In the genomic region with DNA sequence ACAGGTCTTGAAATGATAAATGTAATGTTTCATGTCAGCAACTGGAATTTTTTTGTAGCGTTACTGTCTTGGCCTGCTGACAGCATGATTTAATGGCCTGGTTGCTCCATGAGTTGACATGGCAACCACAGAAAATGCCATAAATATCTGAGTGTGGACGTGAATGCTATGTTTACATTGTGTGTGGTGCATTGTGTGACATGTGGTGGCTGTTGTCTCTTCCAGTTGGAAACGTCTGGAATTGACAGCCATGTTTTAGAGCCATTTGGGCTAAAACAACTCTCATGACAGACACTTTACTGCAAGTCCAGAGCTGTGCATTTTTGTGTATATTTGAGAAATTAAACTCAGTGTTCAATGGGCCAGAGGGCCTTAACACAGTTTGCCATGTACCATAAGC, we compare ENCODE assay signal across 1 cellular context.
A peak's percentile ranks its signal among the peaks of the same experiment; 100 is the strongest.
TF ChIP-seq lines count a peak whose summit lies in the region.

No MANE protein-coding gene starts in this region.

TF ChIP-seq in K562, 482 proteins besides CTCF, POLR2A, EP300 and RAD21 (continued from another document and continues in another):
- TF ChIP-seq, protein P1, sequence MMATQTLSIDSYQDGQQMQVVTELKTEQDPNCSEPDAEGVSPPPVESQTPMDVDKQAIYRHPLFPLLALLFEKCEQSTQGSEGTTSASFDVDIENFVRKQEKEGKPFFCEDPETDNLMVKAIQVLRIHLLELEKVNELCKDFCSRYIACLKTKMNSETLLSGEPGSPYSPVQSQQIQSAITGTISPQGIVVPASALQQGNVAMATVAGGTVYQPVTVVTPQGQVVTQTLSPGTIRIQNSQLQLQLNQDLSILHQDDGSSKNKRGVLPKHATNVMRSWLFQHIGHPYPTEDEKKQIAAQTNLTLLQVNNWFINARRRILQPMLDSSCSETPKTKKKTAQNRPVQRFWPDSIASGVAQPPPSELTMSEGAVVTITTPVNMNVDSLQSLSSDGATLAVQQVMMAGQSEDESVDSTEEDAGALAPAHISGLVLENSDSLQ (IDR thresholded peaks at IDR 0.05) = peak; percentile 97
- peak; percentile 87 for TF ChIP-seq MEF2D (tag; conservative IDR thresholded peaks at IDR 0.05; ENCODE audit: low read depth)
- TF ChIP-seq ZNF830 (CRISPR knock-in tag; IDR thresholded peaks at IDR 0.05) = no peak
- no peak for TF ChIP-seq DACH1 (IDR thresholded peaks at IDR 0.05; ENCODE audit: partially characterized antibody)
- no peak for TF ChIP-seq TRIM28 (IDR thresholded peaks at IDR 0.05)
- no peak for TF ChIP-seq ILF3 (IDR thresholded peaks at IDR 0.05; ENCODE audit: borderline replicate concordance)
- TF ChIP-seq BCL6 (CRISPR knock-in tag; IDR thresholded peaks at IDR 0.05) = peak; percentile 82
- no peak for TF ChIP-seq ATF1 (CRISPR knock-in tag; IDR thresholded peaks at IDR 0.05)
- TF ChIP-seq ATF1 (tag; IDR thresholded peaks at IDR 0.05) = peak; percentile 60; the same call in 1 of the 2 replicates
- TF ChIP-seq, protein P2, sequence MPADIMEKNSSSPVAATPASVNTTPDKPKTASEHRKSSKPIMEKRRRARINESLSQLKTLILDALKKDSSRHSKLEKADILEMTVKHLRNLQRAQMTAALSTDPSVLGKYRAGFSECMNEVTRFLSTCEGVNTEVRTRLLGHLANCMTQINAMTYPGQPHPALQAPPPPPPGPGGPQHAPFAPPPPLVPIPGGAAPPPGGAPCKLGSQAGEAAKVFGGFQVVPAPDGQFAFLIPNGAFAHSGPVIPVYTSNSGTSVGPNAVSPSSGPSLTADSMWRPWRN (IDR thresholded peaks at IDR 0.05; ENCODE audit: low read depth) = no peak
- TF ChIP-seq SREBF1 (IDR thresholded peaks at IDR 0.05; ENCODE audit: borderline replicate concordance, low read depth, low read length) = no peak
- no peak; the same call in 1 of the 2 replicates for TF ChIP-seq CBFA2T3 (IDR thresholded peaks at IDR 0.05)
- TF ChIP-seq RFX7 (CRISPR knock-in tag; IDR thresholded peaks at IDR 0.05) = no peak
- no peak for TF ChIP-seq HMGN3 (IDR thresholded peaks at IDR 0.05; ENCODE audit: borderline replicate concordance, extremely low read depth, insufficient read length, low read depth, low read length)
- TF ChIP-seq, protein P3, sequence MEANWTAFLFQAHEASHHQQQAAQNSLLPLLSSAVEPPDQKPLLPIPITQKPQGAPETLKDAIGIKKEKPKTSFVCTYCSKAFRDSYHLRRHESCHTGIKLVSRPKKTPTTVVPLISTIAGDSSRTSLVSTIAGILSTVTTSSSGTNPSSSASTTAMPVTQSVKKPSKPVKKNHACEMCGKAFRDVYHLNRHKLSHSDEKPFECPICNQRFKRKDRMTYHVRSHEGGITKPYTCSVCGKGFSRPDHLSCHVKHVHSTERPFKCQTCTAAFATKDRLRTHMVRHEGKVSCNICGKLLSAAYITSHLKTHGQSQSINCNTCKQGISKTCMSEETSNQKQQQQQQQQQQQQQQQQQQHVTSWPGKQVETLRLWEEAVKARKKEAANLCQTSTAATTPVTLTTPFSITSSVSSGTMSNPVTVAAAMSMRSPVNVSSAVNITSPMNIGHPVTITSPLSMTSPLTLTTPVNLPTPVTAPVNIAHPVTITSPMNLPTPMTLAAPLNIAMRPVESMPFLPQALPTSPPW (CRISPR knock-in tag; IDR thresholded peaks at IDR 0.05) = peak; percentile 17; the same call in 1 of the 2 replicates
- TF ChIP-seq SRSF9 (IDR thresholded peaks at IDR 0.05; ENCODE audit: borderline replicate concordance, low read depth, low read length) = no peak
- TF ChIP-seq, protein P4, sequence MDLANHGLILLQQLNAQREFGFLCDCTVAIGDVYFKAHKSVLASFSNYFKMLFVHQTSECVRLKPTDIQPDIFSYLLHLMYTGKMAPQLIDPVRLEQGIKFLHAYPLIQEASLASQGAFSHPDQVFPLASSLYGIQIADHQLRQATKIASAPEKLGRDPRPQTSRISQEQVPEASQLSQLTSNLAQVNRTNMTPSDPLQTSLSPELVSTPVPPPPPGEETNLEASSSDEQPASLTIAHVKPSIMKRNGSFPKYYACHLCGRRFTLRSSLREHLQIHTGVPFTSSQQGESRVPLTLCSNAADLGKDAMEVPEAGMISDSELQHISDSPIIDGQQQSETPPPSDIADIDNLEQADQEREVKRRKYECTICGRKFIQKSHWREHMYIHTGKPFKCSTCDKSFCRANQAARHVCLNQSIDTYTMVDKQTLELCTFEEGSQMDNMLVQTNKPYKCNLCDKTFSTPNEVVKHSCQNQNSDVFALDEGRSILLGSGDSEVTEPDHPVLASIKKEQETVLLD (IDR thresholded peaks at IDR 0.05) = no peak
- TF ChIP-seq CSDE1 (IDR thresholded peaks at IDR 0.05) = peak in 1 of 2 experiments; percentile 39; a peak in 1 of 4 replicates
- TF ChIP-seq, protein P5, sequence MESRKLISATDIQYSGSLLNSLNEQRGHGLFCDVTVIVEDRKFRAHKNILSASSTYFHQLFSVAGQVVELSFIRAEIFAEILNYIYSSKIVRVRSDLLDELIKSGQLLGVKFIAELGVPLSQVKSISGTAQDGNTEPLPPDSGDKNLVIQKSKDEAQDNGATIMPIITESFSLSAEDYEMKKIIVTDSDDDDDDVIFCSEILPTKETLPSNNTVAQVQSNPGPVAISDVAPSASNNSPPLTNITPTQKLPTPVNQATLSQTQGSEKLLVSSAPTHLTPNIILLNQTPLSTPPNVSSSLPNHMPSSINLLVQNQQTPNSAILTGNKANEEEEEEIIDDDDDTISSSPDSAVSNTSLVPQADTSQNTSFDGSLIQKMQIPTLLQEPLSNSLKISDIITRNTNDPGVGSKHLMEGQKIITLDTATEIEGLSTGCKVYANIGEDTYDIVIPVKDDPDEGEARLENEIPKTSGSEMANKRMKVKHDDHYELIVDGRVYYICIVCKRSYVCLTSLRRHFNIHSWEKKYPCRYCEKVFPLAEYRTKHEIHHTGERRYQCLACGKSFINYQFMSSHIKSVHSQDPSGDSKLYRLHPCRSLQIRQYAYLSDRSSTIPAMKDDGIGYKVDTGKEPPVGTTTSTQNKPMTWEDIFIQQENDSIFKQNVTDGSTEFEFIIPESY (CRISPR knock-in tag; IDR thresholded peaks at IDR 0.05) = no peak
- no peak for TF ChIP-seq ZNF274 (IDR thresholded peaks at IDR 0.05; ENCODE audit: borderline replicate concordance, low read depth, low read length)
- no peak for TF ChIP-seq ZNF121 (CRISPR knock-in tag; conservative IDR thresholded peaks at IDR 0.05)
- TF ChIP-seq FOXK2 (conservative IDR thresholded peaks at IDR 0.05 in 1 of 2, IDR thresholded peaks at IDR 0.05 in 1 of 2; ENCODE audit: low read depth in 2 of 2) = peak; percentile 96 to 98
- TF ChIP-seq, protein P6, sequence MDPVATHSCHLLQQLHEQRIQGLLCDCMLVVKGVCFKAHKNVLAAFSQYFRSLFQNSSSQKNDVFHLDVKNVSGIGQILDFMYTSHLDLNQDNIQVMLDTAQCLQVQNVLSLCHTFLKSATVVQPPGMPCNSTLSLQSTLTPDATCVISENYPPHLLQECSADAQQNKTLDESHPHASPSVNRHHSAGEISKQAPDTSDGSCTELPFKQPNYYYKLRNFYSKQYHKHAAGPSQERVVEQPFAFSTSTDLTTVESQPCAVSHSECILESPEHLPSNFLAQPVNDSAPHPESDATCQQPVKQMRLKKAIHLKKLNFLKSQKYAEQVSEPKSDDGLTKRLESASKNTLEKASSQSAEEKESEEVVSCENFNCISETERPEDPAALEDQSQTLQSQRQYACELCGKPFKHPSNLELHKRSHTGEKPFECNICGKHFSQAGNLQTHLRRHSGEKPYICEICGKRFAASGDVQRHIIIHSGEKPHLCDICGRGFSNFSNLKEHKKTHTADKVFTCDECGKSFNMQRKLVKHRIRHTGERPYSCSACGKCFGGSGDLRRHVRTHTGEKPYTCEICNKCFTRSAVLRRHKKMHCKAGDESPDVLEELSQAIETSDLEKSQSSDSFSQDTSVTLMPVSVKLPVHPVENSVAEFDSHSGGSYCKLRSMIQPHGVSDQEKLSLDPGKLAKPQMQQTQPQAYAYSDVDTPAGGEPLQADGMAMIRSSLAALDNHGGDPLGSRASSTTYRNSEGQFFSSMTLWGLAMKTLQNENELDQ (CRISPR knock-in tag; IDR thresholded peaks at IDR 0.05; ENCODE audit: borderline replicate concordance) = no peak
- TF ChIP-seq GABPB1 (CRISPR knock-in tag; IDR thresholded peaks at IDR 0.05) = no peak
- TF ChIP-seq PPARD (CRISPR knock-in tag; IDR thresholded peaks at IDR 0.05) = no peak
- peak in 1 of 3 experiments; percentile 81 for TF ChIP-seq YY1 (IDR thresholded peaks at IDR 0.05; ENCODE audit: borderline replicate concordance in 1 of 3, control insufficient read depth in 1 of 3, extremely low read depth in 1 of 3, insufficient read depth in 3 of 3, insufficient read length in 1 of 3, insufficient replicate concordance in 2 of 3, low read depth in 1 of 3, low read length in 2 of 3)
- no peak for TF ChIP-seq ZNF408 (CRISPR knock-in tag; IDR thresholded peaks at IDR 0.05; ENCODE audit: low read depth)
- TF ChIP-seq KLF10 (CRISPR knock-in tag; IDR thresholded peaks at IDR 0.05) = no peak
- TF ChIP-seq ATF7 (IDR thresholded peaks at IDR 0.05) = peak; percentile 59; the same call in 1 of the 2 replicates
- 0 out of 2 replicates have a peak, but pooled peaks have one; percentile 51 for TF ChIP-seq CREM (IDR thresholded peaks at IDR 0.05; ENCODE audit: low read depth)
- TF ChIP-seq NR2C2 (CRISPR knock-in tag; IDR thresholded peaks at IDR 0.05) = no peak
- no peak for TF ChIP-seq NR2C2 (tag; IDR thresholded peaks at IDR 0.05)
- no peak for TF ChIP-seq ZFP1 (CRISPR knock-in tag; IDR thresholded peaks at IDR 0.05)
- TF ChIP-seq PTRF (tag; IDR thresholded peaks at IDR 0.05) = peak; percentile 71; the same call in 1 of the 2 replicates
- no peak for TF ChIP-seq PHF8 (IDR thresholded peaks at IDR 0.05; ENCODE audit: borderline replicate concordance, low read length)
- TF ChIP-seq, protein P7, sequence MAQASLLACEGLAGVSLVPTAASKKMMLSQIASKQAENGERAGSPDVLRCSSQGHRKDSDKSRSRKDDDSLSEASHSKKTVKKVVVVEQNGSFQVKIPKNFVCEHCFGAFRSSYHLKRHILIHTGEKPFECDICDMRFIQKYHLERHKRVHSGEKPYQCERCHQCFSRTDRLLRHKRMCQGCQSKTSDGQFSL (CRISPR knock-in tag; IDR thresholded peaks at IDR 0.05) = no peak
- TF ChIP-seq, protein P7 (tag; IDR thresholded peaks at IDR 0.05) = no peak
- TF ChIP-seq RHOXF2B (CRISPR knock-in tag; conservative IDR thresholded peaks at IDR 0.05) = no peak
- TF ChIP-seq MTA3 (IDR thresholded peaks at IDR 0.05; ENCODE audit: borderline replicate concordance) = peak; percentile 38; the same call in 1 of the 2 replicates
- no peak for TF ChIP-seq ZNF431 (CRISPR knock-in tag; IDR thresholded peaks at IDR 0.05)
- no peak for TF ChIP-seq SMARCC2 (IDR thresholded peaks at IDR 0.05; ENCODE audit: low read depth)
- TF ChIP-seq ZNF143 (CRISPR knock-in tag; IDR thresholded peaks at IDR 0.05) = no peak
- no peak for TF ChIP-seq KAT8 (IDR thresholded peaks at IDR 0.05; ENCODE audit: low read depth)
- TF ChIP-seq, protein P8, sequence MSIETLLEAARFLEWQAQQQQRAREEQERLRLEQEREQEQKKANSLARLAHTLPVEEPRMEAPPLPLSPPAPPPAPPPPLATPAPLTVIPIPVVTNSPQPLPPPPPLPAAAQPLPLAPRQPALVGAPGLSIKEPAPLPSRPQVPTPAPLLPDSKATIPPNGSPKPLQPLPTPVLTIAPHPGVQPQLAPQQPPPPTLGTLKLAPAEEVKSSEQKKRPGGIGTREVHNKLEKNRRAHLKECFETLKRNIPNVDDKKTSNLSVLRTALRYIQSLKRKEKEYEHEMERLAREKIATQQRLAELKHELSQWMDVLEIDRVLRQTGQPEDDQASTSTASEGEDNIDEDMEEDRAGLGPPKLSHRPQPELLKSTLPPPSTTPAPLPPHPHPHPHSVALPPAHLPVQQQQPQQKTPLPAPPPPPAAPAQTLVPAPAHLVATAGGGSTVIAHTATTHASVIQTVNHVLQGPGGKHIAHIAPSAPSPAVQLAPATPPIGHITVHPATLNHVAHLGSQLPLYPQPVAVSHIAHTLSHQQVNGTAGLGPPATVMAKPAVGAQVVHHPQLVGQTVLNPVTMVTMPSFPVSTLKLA (conservative IDR thresholded peaks at IDR 0.05) = peak; percentile 78 to 84
- TF ChIP-seq MAFF (IDR thresholded peaks at IDR 0.05; ENCODE audit: low read length) = no peak
- no peak for TF ChIP-seq HCFC1 (IDR thresholded peaks at IDR 0.05; ENCODE audit: low read depth, low read length)
- TF ChIP-seq, protein P9, sequence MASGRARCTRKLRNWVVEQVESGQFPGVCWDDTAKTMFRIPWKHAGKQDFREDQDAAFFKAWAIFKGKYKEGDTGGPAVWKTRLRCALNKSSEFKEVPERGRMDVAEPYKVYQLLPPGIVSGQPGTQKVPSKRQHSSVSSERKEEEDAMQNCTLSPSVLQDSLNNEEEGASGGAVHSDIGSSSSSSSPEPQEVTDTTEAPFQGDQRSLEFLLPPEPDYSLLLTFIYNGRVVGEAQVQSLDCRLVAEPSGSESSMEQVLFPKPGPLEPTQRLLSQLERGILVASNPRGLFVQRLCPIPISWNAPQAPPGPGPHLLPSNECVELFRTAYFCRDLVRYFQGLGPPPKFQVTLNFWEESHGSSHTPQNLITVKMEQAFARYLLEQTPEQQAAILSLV (tag; IDR thresholded peaks at IDR 0.05) = no peak
- TF ChIP-seq PTBP1 (IDR thresholded peaks at IDR 0.05; ENCODE audit: low read depth, low read length) = no peak
- TF ChIP-seq NEUROD1 (IDR thresholded peaks at IDR 0.05; ENCODE audit: borderline replicate concordance, low read depth, low read length, partially characterized antibody) = peak; percentile 79
- TF ChIP-seq, protein P10, sequence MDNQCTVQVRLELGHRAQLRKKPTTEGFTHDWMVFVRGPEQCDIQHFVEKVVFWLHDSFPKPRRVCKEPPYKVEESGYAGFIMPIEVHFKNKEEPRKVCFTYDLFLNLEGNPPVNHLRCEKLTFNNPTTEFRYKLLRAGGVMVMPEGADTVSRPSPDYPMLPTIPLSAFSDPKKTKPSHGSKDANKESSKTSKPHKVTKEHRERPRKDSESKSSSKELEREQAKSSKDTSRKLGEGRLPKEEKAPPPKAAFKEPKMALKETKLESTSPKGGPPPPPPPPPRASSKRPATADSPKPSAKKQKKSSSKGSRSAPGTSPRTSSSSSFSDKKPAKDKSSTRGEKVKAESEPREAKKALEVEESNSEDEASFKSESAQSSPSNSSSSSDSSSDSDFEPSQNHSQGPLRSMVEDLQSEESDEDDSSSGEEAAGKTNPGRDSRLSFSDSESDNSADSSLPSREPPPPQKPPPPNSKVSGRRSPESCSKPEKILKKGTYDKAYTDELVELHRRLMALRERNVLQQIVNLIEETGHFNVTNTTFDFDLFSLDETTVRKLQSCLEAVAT (IDR thresholded peaks at IDR 0.05) = no peak
- TF ChIP-seq FIP1L1 (IDR thresholded peaks at IDR 0.05; ENCODE audit: low read depth, low read length, poor library complexity, severe bottlenecking) = no peak
- no peak for TF ChIP-seq MAFK (IDR thresholded peaks at IDR 0.05; ENCODE audit: low read length)
- no peak for TF ChIP-seq BRD9 (IDR thresholded peaks at IDR 0.05; ENCODE audit: low read depth, partially characterized antibody)
- TF ChIP-seq ZNF696 (CRISPR knock-in tag; conservative IDR thresholded peaks at IDR 0.05) = no peak
- 0 out of 2 replicates have a peak, but pooled peaks have one; percentile 26 for TF ChIP-seq NCOA1 (IDR thresholded peaks at IDR 0.05; ENCODE audit: low read depth)
- TF ChIP-seq CBFB (CRISPR knock-in tag; IDR thresholded peaks at IDR 0.05) = no peak
- TF ChIP-seq ZNF3 (CRISPR knock-in tag; IDR thresholded peaks at IDR 0.05) = no peak
- no peak for TF ChIP-seq ZC3H4 (CRISPR knock-in tag; IDR thresholded peaks at IDR 0.05; ENCODE audit: borderline replicate concordance)
